ENCODE assay signal across 8 cellular contexts in genomic region chr14:103629503-103630121, GRCh38.
DNase-seq lines count a peak whose midpoint lies in the region; ATAC-seq and FAIRE-seq lines count a peak whose summit lies in the region.

No MANE protein-coding gene starts in this region.

- H3K9me3 Mint-ChIP-seq in central memory CD8-positive, alpha-beta T cell: no peaks in the 10 kb centered on the region

- H3K27me3 Mint-ChIP-seq in central memory CD8-positive, alpha-beta T cell: no peaks in the 10 kb centered on the region

- H3K4me3 Mint-ChIP-seq in central memory CD8-positive, alpha-beta T cell: peak overlapping the region; percentile 86

- no peak for FAIRE-seq in GM18507 (lab: Jason Lieb, UNC)

- peaks cover 41% of the 10 kb centered on the region for H3K4me1 Mint-ChIP-seq in central memory CD8-positive, alpha-beta T cell

- peak; percentile 18 for ATAC-seq in HG03139 (IDR thresholded peaks at IDR 0.05; ENCODE audit: unreplicated experiment)
- peak; percentile 43 for ATAC-seq in central memory CD8-positive, alpha-beta T cell (replicated peaks; ENCODE audit: extremely low read depth, poor library complexity, severe bottlenecking)

- in situ Hi-C loops in ACHN (cut with HindIII; ENCODE audit: low pct_ligation_motif_present, low pct_unique_long_range_greater_than_20kb, low sequenced_read_pairs): no loop called here

- H3K27ac Mint-ChIP-seq in central memory CD8-positive, alpha-beta T cell (ENCODE audit: low read depth): peak overlapping the region; percentile 29

- peaks cover 18% of the 10 kb centered on the region for H3K36me3 Mint-ChIP-seq in central memory CD8-positive, alpha-beta T cell (ENCODE audit: insufficient read depth)

- DNase-seq in ACHN: peak; percentile 12
- DNase-seq in GM18507 (ENCODE audit: extremely low spot score, insufficient read length, low read depth): peak; percentile 43
- peak in 4 of 5 experiments; percentile 13 to 68 (median 29) for DNase-seq in T-helper 2 cell
- DNase-seq in central memory CD8-positive, alpha-beta T cell (ENCODE audit: low spot score in 2 of 2): no peak
- peak; percentile 81 for DNase-seq in left kidney (ENCODE audit: low read depth, low spot score)
- DNase-seq in stimulated activated CD4-positive, alpha-beta T cell treated with anti-CD3 and anti-CD28 coated beads, Interleukin-4, amount 100 ng/mL, for 1 hour: peak; percentile 51
- no peak for DNase-seq in foreskin melanocyte

Comparison
In these comparisons a context has a peak if more than half of its experiments do, and no peak if none do; other contexts are left out.
1. DNase-seq: peak in ACHN (single experiment), GM18507 (single experiment), T-helper 2 cell (4 of 5), left kidney (single experiment) and stimulated activated CD4-positive, alpha-beta T cell treated with anti-CD3 and anti-CD28 coated beads, Interleukin-4, amount 100 ng/mL, for 1 hour (single experiment); none in central memory CD8-positive, alpha-beta T cell (0 of 2) and foreskin melanocyte (single experiment).